Comparison of ENCODE assay signal across 8 cellular contexts in the genomic region with DNA sequence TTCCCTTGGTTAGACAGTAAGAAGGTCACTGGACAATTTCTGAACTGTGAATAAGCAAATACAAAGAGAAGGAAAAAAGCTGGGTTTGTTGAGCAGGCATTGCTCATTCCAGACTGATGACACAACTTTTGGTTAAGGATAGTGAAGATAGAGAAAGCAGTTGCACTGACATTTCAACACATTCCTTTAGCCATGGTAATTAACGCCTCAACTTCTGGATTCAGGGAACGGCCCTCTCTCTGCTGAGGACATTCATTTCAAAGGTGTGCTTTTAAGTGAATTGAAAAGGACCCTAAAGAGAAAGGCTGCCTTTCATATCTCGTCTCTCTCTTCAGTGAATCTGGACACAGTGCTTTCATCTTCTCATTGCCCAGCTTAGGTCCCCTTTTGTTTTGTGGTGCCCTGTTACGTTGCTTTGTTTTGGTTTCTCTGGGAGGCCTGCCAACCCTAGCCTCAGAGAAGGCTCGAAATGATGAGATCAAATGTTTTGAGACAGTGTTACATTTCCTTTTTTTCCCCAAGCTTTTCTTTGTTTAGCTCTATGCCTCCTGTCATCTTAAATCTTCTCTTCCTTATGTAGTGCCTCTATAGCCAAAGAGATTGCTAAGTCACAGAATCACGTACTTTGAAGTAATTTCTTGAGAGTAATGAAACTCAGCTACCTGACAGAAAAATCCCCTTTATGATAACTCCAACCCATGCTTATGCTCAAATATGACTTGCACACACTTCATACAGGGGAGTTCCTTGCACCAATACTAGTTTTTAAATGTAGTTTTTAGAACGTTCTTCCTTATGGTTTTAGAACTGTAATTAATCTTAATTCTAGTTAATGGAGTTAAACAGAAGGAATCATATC.
A peak's percentile ranks its signal among the peaks of the same experiment; 100 is the strongest.
DNase-seq lines count a peak whose midpoint lies in the region; ATAC-seq and TF ChIP-seq lines count a peak whose summit lies in the region.

No MANE protein-coding gene starts in this region.

- no peak for TF ChIP-seq CTCF in HFF-Myc (IDR thresholded peaks at IDR 0.05; ENCODE audit: low read depth, low read length, missing control alignments)

- peak; percentile 53 for DNase-seq in COLO829 (ENCODE audit: low spot score)
- DNase-seq in HFF-Myc (ENCODE audit: extremely low read depth, low read depth) = peak; percentile 38
- peak; percentile 34 to 54 for DNase-seq in activated CD4-positive, alpha-beta T cell treated with anti-CD3 and anti-CD28 coated beads, Interleukin-2, amount 50 U/mL, for 48 hours
- peak; percentile 48 for DNase-seq in glomerular endothelial cell (ENCODE audit: extremely low read depth, low read depth, low spot score)
- peak; percentile 38 for DNase-seq in stimulated activated naive CD8-positive, alpha-beta T cell treated with anti-CD3 and anti-CD28 coated beads, Interleukin-15, Interleukin-2, amounts not matched to agents 100 U/mL and 50 U/mL, for 24 hours
- no peak for DNase-seq in NCI-H2107 (lab: John Stamatoyannopoulos, UW)
- no peak for DNase-seq in NCI-H345 (lab: John Stamatoyannopoulos, UW)

- peak; percentile 75 for ATAC-seq in stimulated activated naive CD8-positive, alpha-beta T cell treated with anti-CD3 and anti-CD28 coated beads, Interleukin-15, Interleukin-2, amounts not matched to agents 100 U/mL and 50 U/mL, for 24 hours
- no peak for ATAC-seq in HG02623 (IDR thresholded peaks at IDR 0.05; ENCODE audit: unreplicated experiment)

- peak overlapping the region; percentile 21 for H3K4me3 ChIP-seq in HFF-Myc (replicated peaks; ENCODE audit: low read depth, low read length)

Comparison
In these comparisons a context has a peak if more than half of its experiments do, and no peak if none do; other contexts are left out.
1. DNase-seq: peak in COLO829 (single experiment), HFF-Myc (single experiment), activated CD4-positive, alpha-beta T cell treated with anti-CD3 and anti-CD28 coated beads, Interleukin-2, amount 50 U/mL, for 48 hours (2 of 2), glomerular endothelial cell (single experiment) and stimulated activated naive CD8-positive, alpha-beta T cell treated with anti-CD3 and anti-CD28 coated beads, Interleukin-15, Interleukin-2, amounts not matched to agents 100 U/mL and 50 U/mL, for 24 hours (single experiment); none in NCI-H2107 (single experiment) and NCI-H345 (single experiment).